In the genomic region with DNA sequence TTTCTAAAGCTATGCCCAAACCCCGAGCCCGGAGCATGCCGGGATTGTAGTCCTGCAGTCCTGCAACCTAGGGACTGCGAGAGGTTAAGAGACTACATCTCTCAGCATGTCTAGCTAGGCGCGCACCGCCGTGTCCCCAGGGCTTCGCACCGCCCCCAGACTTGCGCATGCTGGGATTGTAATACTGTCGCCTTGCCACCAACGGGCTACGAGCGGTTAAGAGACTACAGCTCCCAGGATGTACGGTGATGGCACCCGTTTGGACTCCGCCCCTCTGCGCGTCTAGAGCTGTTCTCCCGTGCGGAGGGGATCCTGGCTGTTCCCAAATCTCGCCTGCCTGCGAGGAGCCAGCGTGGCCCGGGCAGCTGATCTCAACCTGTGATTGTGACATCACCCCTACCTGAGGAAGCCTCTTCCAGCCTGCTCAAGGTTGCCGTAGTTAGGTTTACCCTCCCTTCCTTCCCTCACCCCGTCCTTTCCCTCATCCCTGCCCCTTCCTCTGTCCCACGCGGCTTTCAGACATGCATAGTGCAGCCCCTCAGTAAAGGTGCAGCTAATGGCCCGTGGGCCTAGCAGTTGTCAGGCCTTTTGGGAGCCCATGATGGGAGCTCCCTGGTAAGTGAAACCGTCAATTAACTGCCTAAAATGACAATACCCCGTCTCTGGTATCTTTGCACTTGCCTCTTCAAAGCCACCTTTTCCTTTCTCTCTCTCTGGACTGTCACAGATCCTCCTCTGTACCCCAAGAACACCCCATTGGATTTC, we compare ENCODE assay signal across 1 cellular context.
A peak's percentile ranks its signal among the peaks of the same experiment; 100 is the strongest.
TF ChIP-seq lines count a peak whose summit lies in the region.

No MANE protein-coding gene starts in this region.

TF ChIP-seq in HEK293, 187 proteins besides CTCF, POLR2A, EP300 and RAD21 (continued from another document):
- TF ChIP-seq PRDM4 (tag by site-specific recombination; IDR thresholded peaks at IDR 0.05) (no peak), ZNF37A (tag by site-specific recombination; IDR thresholded peaks at IDR 0.05) (no peak), YY1 (tag by site-specific recombination; IDR thresholded peaks at IDR 0.05) (peak; percentile 49; the same call in 1 of the 2 replicates), ZNF658 (tag by site-specific recombination; IDR thresholded peaks at IDR 0.05) (no peak), ZNF624 (tag by site-specific recombination; IDR thresholded peaks at IDR 0.05) (no peak), RBAK (tag by site-specific recombination; IDR thresholded peaks at IDR 0.05) (no peak), KLF10 (tag by site-specific recombination; IDR thresholded peaks at IDR 0.05) (no peak), ZNF629 (tag by site-specific recombination; IDR thresholded peaks at IDR 0.05) (no peak), ZNF830 (tag by site-specific recombination; IDR thresholded peaks at IDR 0.05; ENCODE audit: low read depth) (no peak), MZF1 (tag by site-specific recombination; IDR thresholded peaks at IDR 0.05; ENCODE audit: borderline replicate concordance) (no peak), GLI4 (tag by site-specific recombination; IDR thresholded peaks at IDR 0.05) (no peak), TCF7L2 (IDR thresholded peaks at IDR 0.05; ENCODE audit: borderline replicate concordance, low read depth, low read length) (no peak), ZNF571 (tag by site-specific recombination; IDR thresholded peaks at IDR 0.05) (no peak), ZNF777 (tag by site-specific recombination; IDR thresholded peaks at IDR 0.05; ENCODE audit: borderline replicate concordance) (no peak), ZNF510 (tag by site-specific recombination; IDR thresholded peaks at IDR 0.05; ENCODE audit: insufficient replicate concordance) (no peak), ZNF202 (tag by site-specific recombination; IDR thresholded peaks at IDR 0.05; ENCODE audit: borderline replicate concordance) (no peak), ZNF48 (tag by site-specific recombination; IDR thresholded peaks at IDR 0.05) (no peak), ZNF114 (tag by site-specific recombination; IDR thresholded peaks at IDR 0.05) (no peak), ZNF248 (tag by site-specific recombination; IDR thresholded peaks at IDR 0.05) (no peak), HOXA7 (CRISPR knock-in tag; IDR thresholded peaks at IDR 0.05; ENCODE audit: borderline replicate concordance) (no peak), ZNF521 (tag by site-specific recombination; IDR thresholded peaks at IDR 0.05) (no peak), ZNF792 (tag by site-specific recombination; IDR thresholded peaks at IDR 0.05) (no peak), ZNF394 (tag by site-specific recombination; IDR thresholded peaks at IDR 0.05; ENCODE audit: borderline replicate concordance) (peak; percentile 27; the same call in 1 of the 2 replicates), ZNF768 (tag by site-specific recombination; IDR thresholded peaks at IDR 0.05) (no peak), KLF1 (tag by site-specific recombination; IDR thresholded peaks at IDR 0.05) (peak; percentile 67), ZFP3 (tag by site-specific recombination; IDR thresholded peaks at IDR 0.05; ENCODE audit: low read depth) (no peak), ZNF140 (tag by site-specific recombination; IDR thresholded peaks at IDR 0.05) (no peak), ZBTB49 (tag by site-specific recombination; IDR thresholded peaks at IDR 0.05; ENCODE audit: low read depth) (no peak), ZNF701 (tag by site-specific recombination; IDR thresholded peaks at IDR 0.05) (no peak), ZNF18 (tag by site-specific recombination; IDR thresholded peaks at IDR 0.05) (no peak), ZNF529 (tag by site-specific recombination; IDR thresholded peaks at IDR 0.05; ENCODE audit: insufficient replicate concordance) (no peak), ZNF660 (tag by site-specific recombination; IDR thresholded peaks at IDR 0.05) (no peak), ZNF416 (tag by site-specific recombination; IDR thresholded peaks at IDR 0.05) (no peak), ZNF707 (tag by site-specific recombination; IDR thresholded peaks at IDR 0.05) (no peak), ZBTB6 (tag by site-specific recombination; IDR thresholded peaks at IDR 0.05) (no peak), ZNF791 (tag by site-specific recombination; IDR thresholded peaks at IDR 0.05) (no peak), ZNF610 (tag by site-specific recombination; IDR thresholded peaks at IDR 0.05; ENCODE audit: borderline replicate concordance) (no peak), ZSCAN30 (tag by site-specific recombination; IDR thresholded peaks at IDR 0.05) (no peak), ZNF623 (tag by site-specific recombination; IDR thresholded peaks at IDR 0.05) (no peak), ZNF530 (tag by site-specific recombination; IDR thresholded peaks at IDR 0.05; ENCODE audit: low read depth) (no peak), ZSCAN16 (tag by site-specific recombination; IDR thresholded peaks at IDR 0.05) (no peak)
- TF ChIP-seq, protein P1, sequence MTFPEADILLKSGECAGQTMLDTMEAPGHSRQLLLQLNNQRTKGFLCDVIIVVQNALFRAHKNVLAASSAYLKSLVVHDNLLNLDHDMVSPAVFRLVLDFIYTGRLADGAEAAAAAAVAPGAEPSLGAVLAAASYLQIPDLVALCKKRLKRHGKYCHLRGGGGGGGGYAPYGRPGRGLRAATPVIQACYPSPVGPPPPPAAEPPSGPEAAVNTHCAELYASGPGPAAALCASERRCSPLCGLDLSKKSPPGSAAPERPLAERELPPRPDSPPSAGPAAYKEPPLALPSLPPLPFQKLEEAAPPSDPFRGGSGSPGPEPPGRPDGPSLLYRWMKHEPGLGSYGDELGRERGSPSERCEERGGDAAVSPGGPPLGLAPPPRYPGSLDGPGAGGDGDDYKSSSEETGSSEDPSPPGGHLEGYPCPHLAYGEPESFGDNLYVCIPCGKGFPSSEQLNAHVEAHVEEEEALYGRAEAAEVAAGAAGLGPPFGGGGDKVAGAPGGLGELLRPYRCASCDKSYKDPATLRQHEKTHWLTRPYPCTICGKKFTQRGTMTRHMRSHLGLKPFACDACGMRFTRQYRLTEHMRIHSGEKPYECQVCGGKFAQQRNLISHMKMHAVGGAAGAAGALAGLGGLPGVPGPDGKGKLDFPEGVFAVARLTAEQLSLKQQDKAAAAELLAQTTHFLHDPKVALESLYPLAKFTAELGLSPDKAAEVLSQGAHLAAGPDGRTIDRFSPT (tag by site-specific recombination; IDR thresholded peaks at IDR 0.05) = peak; percentile 90
- TF ChIP-seq, protein P2, sequence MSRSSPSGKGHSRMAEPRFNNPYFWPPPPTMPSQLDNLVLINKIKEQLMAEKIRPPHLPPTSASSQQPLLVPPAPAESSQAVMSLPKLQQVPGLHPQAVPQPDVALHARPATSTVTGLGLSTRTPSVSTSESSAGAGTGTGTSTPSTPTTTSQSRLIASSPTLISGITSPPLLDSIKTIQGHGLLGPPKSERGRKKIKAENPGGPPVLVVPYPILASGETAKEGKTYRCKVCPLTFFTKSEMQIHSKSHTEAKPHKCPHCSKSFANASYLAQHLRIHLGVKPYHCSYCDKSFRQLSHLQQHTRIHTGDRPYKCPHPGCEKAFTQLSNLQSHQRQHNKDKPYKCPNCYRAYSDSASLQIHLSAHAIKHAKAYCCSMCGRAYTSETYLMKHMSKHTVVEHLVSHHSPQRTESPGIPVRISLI (tag by site-specific recombination; IDR thresholded peaks at IDR 0.05) = no peak
- TF ChIP-seq, protein P3, sequence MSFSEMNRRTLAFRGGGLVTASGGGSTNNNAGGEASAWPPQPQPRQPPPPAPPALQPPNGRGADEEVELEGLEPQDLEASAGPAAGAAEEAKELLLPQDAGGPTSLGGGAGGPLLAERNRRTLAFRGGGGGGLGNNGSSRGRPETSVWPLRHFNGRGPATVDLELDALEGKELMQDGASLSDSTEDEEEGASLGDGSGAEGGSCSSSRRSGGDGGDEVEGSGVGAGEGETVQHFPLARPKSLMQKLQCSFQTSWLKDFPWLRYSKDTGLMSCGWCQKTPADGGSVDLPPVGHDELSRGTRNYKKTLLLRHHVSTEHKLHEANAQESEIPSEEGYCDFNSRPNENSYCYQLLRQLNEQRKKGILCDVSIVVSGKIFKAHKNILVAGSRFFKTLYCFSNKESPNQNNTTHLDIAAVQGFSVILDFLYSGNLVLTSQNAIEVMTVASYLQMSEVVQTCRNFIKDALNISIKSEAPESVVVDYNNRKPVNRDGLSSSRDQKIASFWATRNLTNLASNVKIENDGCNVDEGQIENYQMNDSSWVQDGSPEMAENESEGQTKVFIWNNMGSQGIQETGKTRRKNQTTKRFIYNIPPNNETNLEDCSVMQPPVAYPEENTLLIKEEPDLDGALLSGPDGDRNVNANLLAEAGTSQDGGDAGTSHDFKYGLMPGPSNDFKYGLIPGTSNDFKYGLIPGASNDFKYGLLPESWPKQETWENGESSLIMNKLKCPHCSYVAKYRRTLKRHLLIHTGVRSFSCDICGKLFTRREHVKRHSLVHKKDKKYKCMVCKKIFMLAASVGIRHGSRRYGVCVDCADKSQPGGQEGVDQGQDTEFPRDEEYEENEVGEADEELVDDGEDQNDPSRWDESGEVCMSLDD (tag by site-specific recombination; IDR thresholded peaks at IDR 0.05) = no peak
- TF ChIP-seq, protein P4, sequence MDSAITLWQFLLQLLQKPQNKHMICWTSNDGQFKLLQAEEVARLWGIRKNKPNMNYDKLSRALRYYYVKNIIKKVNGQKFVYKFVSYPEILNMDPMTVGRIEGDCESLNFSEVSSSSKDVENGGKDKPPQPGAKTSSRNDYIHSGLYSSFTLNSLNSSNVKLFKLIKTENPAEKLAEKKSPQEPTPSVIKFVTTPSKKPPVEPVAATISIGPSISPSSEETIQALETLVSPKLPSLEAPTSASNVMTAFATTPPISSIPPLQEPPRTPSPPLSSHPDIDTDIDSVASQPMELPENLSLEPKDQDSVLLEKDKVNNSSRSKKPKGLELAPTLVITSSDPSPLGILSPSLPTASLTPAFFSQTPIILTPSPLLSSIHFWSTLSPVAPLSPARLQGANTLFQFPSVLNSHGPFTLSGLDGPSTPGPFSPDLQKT (IDR thresholded peaks at IDR 0.05; ENCODE audit: borderline replicate concordance, low read depth, low read length) = no peak
- TF ChIP-seq, protein P5, sequence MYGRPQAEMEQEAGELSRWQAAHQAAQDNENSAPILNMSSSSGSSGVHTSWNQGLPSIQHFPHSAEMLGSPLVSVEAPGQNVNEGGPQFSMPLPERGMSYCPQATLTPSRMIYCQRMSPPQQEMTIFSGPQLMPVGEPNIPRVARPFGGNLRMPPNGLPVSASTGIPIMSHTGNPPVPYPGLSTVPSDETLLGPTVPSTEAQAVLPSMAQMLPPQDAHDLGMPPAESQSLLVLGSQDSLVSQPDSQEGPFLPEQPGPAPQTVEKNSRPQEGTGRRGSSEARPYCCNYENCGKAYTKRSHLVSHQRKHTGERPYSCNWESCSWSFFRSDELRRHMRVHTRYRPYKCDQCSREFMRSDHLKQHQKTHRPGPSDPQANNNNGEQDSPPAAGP (tag by site-specific recombination; IDR thresholded peaks at IDR 0.05) = no peak
TF ChIP-seq in HEK293: peak in this region for 31.
